Comparison of ENCODE assay signal across 9 cellular contexts in genomic region chr3:14925729-14926591, GRCh38. TPM values are rescaled to one million over a fixed set of nuclear protein-coding genes. Genes with fewer than 3 reads are reported as not detected.
DNase-seq lines count a peak whose midpoint lies in the region; ATAC-seq and TF ChIP-seq lines count a peak whose summit lies in the region.
"Had no signal": no experiment of that assay in that cellular context is flagged by ENCODE, and none has a peak within 500 bp of the region (broad histone marks: within the 10 kb centered on the region; RNA-seq: fewer than 3 reads in every experiment).

No MANE protein-coding gene starts in this region.

- peak; percentile 20 to 64 for ATAC-seq in lower lobe of right lung
- ATAC-seq in HG03280 (IDR thresholded peaks at IDR 0.05; ENCODE audit: unreplicated experiment): no peak

- H3K36me3 ChIP-seq in OCI-LY3 (replicated peaks; ENCODE audit: low read depth, low read length) (no peaks in the 10 kb centered on the region), colonic mucosa (no peaks in the 10 kb centered on the region), lower lobe of right lung (peaks cover 57% of the 10 kb centered on the region)
- H3K36me3 ChIP-seq: BLaER1 had no signal

- no peak overlapping the region for H3K9ac ChIP-seq in OCI-LY3 (ENCODE audit: low read length)
- H3K9ac ChIP-seq in colonic mucosa (ENCODE audit: low read depth in 2 of 2, low read length in 2 of 2): no peak overlapping the region
- H3K9ac ChIP-seq: BLaER1 had no signal

- H3K27ac ChIP-seq in OCI-LY3 (ENCODE audit: low read length): no peak overlapping the region
- no peak overlapping the region for H3K27ac ChIP-seq in colonic mucosa
- H3K27ac ChIP-seq in lower lobe of right lung: no peak overlapping the region
- H3K27ac ChIP-seq: BLaER1 had no signal

- intact Hi-C loops in colonic mucosa (cut with DNase I): loop anchor here (10.0 kb wide), 1 partner anchor 119 kb away; no protein-coding TSS in a partner anchor
- intact Hi-C loops in lower lobe of right lung (cut with DNase I): loop anchor here (10.0 kb wide), 1 partner anchor 131 kb away; no protein-coding TSS in a partner anchor

- peaks cover 13% of the 10 kb centered on the region for H3K27me3 ChIP-seq in OCI-LY3 (ENCODE audit: low read depth, low read length)
- H3K27me3 ChIP-seq in colonic mucosa: no peaks in the 10 kb centered on the region
- H3K27me3 ChIP-seq in lower lobe of right lung (ENCODE audit: low read depth): no peaks in the 10 kb centered on the region
- H3K27me3 ChIP-seq: BLaER1 had no signal

- DNase-seq in NCI-H1436 (lab: John Stamatoyannopoulos, UW) (peak; percentile 7), NCI-H1436 treated with DMSO at 0.1 percent for 48 hours (lab: John Stamatoyannopoulos, UW) (no peak), HT-29 (ENCODE audit: low spot score) (peak; percentile 64), colonic mucosa (peak; percentile 54), lower lobe of right lung (no peak)
- DNase-seq in activated CD4-positive, CD25-positive, alpha-beta regulatory T cell treated with anti-CD3 and anti-CD28 coated beads, Interleukin-2, amount 50 U/mL, for 72 hours: no peak

- H3K9me3 ChIP-seq in OCI-LY3 (ENCODE audit: insufficient read depth, low read length) (no peaks in the 10 kb centered on the region), colonic mucosa (no peaks in the 10 kb centered on the region), lower lobe of right lung (no peaks in the 10 kb centered on the region)
- H3K9me3 ChIP-seq: BLaER1 had no signal

- H2AFZ ChIP-seq in OCI-LY3 (ENCODE audit: low read depth, low read length): peak overlapping the region; percentile 80; the same call in 1 of the 2 replicates

- no peaks in the 10 kb centered on the region for H4K20me1 ChIP-seq in OCI-LY3 (ENCODE audit: insufficient read depth, low read length)
- H4K20me1 ChIP-seq: BLaER1 had no signal

- peak; percentile 97 for TF ChIP-seq CTCF in OCI-LY3 (IDR thresholded peaks at IDR 0.05; ENCODE audit: low read depth, low read length)
- peak; percentile 67 for TF ChIP-seq CTCF in colonic mucosa (IDR thresholded peaks at IDR 0.05)
- peak; percentile 68 for TF ChIP-seq CTCF in lower lobe of right lung (IDR thresholded peaks at IDR 0.05)

- peak overlapping the region; percentile 61 for H3K4me3 ChIP-seq in OCI-LY3 (ENCODE audit: low read length)
- H3K4me3 ChIP-seq in colonic mucosa: no peak overlapping the region
- no peak overlapping the region for H3K4me3 ChIP-seq in lower lobe of right lung
- H3K4me3 ChIP-seq: BLaER1 had no signal

- H3K79me2 ChIP-seq in OCI-LY3 (ENCODE audit: low read length): no peaks in the 10 kb centered on the region

- H3K4me1 ChIP-seq in OCI-LY3 (ENCODE audit: low read length) (peaks cover 12% of the 10 kb centered on the region), colonic mucosa (no peaks in the 10 kb centered on the region), lower lobe of right lung (peaks cover 7% of the 10 kb centered on the region)

- peak overlapping the region; percentile 75 for H3K4me2 ChIP-seq in OCI-LY3 (ENCODE audit: low read length)
- H3K4me2 ChIP-seq: BLaER1 had no signal

RNA-seq across cellular contexts. Expression of gene NR2C2, which starts 21.4 kb away (rescaled TPM):
- 14.1 and 18.0 TPM in 2 replicates for total RNA-seq in HT-29 (2014; rRNA removed; shearing (Covaris generic))
- total RNA-seq in colonic mucosa (10 to 100 TPM; 33.8 to 41.3 TPM), lower lobe of right lung (56.7 TPM)

Comparison
In these comparisons a context has a peak if more than half of its experiments do, and no peak if none do; other contexts are left out.
1. DNase-seq: peak in NCI-H1436 (single experiment), HT-29 (single experiment) and colonic mucosa (single experiment); none in NCI-H1436 treated with DMSO at 0.1 percent for 48 hours (single experiment), lower lobe of right lung (single experiment) and activated CD4-positive, CD25-positive, alpha-beta regulatory T cell treated with anti-CD3 and anti-CD28 coated beads, Interleukin-2, amount 50 U/mL, for 72 hours (single experiment).
2. Peak in every context shown above with its lines, with median percentiles within 50 percentile points of each other: CTCF ChIP-seq.